7 cellular contexts compared by ENCODE assay signal in genomic region chr2:152336103-152336853, GRCh38. TPM values are rescaled to one million over a fixed set of nuclear protein-coding genes. Genes with fewer than 3 reads are reported as not detected.
DNase-seq lines count a peak whose midpoint lies in the region; ATAC-seq, FAIRE-seq and TF ChIP-seq lines count a peak whose summit lies in the region.

No MANE protein-coding gene starts in this region.

- H3K4me1 ChIP-seq in Peyer's patch: peaks cover 0 to 6% (median 0%) of the 10 kb centered on the region in 4 donors
- peaks cover 0 to 5% (median 0%) of the 10 kb centered on the region in 4 donors for H3K4me1 ChIP-seq in right lobe of liver
- peaks cover 11 to 55% (median 25%) of the 10 kb centered on the region in 4 donors for H3K4me1 ChIP-seq in stomach

- H3K27ac ChIP-seq in Peyer's patch (peak overlapping the region; percentile 68 to 82 (median 72)), right lobe of liver (peak overlapping the region; percentile 60 to 69 (median 63)), stomach (peak overlapping the region; percentile 81 to 92 (median 88))

- 8% methylated on average over 9 of the region's 42 CpGs for WGBS in right lobe of liver (ENCODE audit: insufficient coverage, low coverage, low lambda C conversion rate, missing lambda C conversion rate)
- 1 to 4% (median 1%) methylated on average over 42 of the region's 42 CpGs for WGBS in stomach, 5 donors

- H3K36me3 ChIP-seq in Peyer's patch (no peaks in the 10 kb centered on the region), right lobe of liver (no peaks in the 10 kb centered on the region), stomach (no peaks in the 10 kb centered on the region)

- H3K27me3 ChIP-seq in Peyer's patch: no peaks in the 10 kb centered on the region
- no peaks in the 10 kb centered on the region for H3K27me3 ChIP-seq in right lobe of liver
- H3K27me3 ChIP-seq in stomach: peaks cover 0 to 12% (median 0%) of the 10 kb centered on the region in 3 donors

- H3K4me3 ChIP-seq in Peyer's patch: peak overlapping the region; percentile 75 to 81 (median 78)
- H3K4me3 ChIP-seq in right lobe of liver: peak overlapping the region; percentile 82 to 89 (median 87)
- peak overlapping the region; percentile 82 to 90 (median 88) for H3K4me3 ChIP-seq in stomach

- DNase-seq in GM03348 (ENCODE audit: low spot score) (peak; percentile 78), H54 (ENCODE audit: insufficient read length, low spot score) (peak; percentile 52), Peyer's patch (peak in 2 of 3 donors; percentile 65 to 66), dermis blood vessel endothelial cell (peak; percentile 66), right lobe of liver (peak; percentile 48 to 53 (median 48)), stomach (peak; percentile 58), NCI-H1930 (lab: John Stamatoyannopoulos, UW) (no peak)

- FAIRE-seq in H54 (lab: Jason Lieb, UNC): no peak

- TF ChIP-seq CTCF in Peyer's patch (IDR thresholded peaks at IDR 0.05) (no peak), right lobe of liver (IDR thresholded peaks at IDR 0.05) (no peak), stomach (IDR thresholded peaks at IDR 0.05) (no peak)

- intact Hi-C loops in right lobe of liver (cut with DNase I) (no loop called here), stomach (cut with DNase I; ENCODE audit: low total_unique reads) (loop anchor here (10.0 kb wide), 1 partner anchor 289 kb away; no protein-coding TSS in a partner anchor)

- H3K9me3 ChIP-seq in Peyer's patch: no peaks in the 10 kb centered on the region
- no peaks in the 10 kb centered on the region for H3K9me3 ChIP-seq in right lobe of liver
- no peaks in the 10 kb centered on the region for H3K9me3 ChIP-seq in stomach

- TF ChIP-seq EP300 in stomach (IDR thresholded peaks at IDR 0.05): no peak

- ATAC-seq in right lobe of liver: peak; percentile 33 to 57 (median 48)

- no peak for TF ChIP-seq POLR2A in H54 (IDR thresholded peaks at IDR 0.05; ENCODE audit: low read depth, low read length)
- no peak for TF ChIP-seq POLR2A in Peyer's patch (IDR thresholded peaks at IDR 0.05)
- TF ChIP-seq POLR2A in right lobe of liver (IDR thresholded peaks at IDR 0.05): no peak
- TF ChIP-seq POLR2A in stomach (IDR thresholded peaks at IDR 0.05): no peak

RNA-seq across cellular contexts. Expression of gene FMNL2, which starts 1.3 kb away (rescaled TPM):
- 10 to 100 TPM in 3 of 4 donors, 1 to 10 TPM in 1; 7.5 to 52.0 (median 17.1) TPM for total RNA-seq in Peyer's patch
- total RNA-seq in dermis blood vessel endothelial cell: 44.4 and 60.6 TPM in 2 replicates
- 10 to 100 TPM in 2 of 6 experiments, 1 to 10 TPM in 4; 3.5 to 12.1 (median 7.1) TPM for total RNA-seq in right lobe of liver
- 10 to 100 TPM; 25.8 to 100.0 (median 54.3) TPM for total RNA-seq in stomach
- 10 to 100 TPM in 1 of 3 donors, 1 to 10 TPM in 2; 7.8 to 12.3 (median 8.8) TPM for polyA plus RNA-seq in stomach

Comparison
In these comparisons a context has a peak if more than half of its experiments do, and no peak if none do; other contexts are left out.
1. DNase-seq: peak in GM03348 (single experiment), H54 (single experiment), Peyer's patch (2 of 3), dermis blood vessel endothelial cell (single experiment), right lobe of liver (3 of 3) and stomach (single experiment); none in NCI-H1930 (0 of 2).
2. Peak in every context shown above with its lines, with median percentiles within 50 percentile points of each other: H3K27ac ChIP-seq and H3K4me3 ChIP-seq.